ENCODE assay signal across 23 cellular contexts in the genomic region with DNA sequence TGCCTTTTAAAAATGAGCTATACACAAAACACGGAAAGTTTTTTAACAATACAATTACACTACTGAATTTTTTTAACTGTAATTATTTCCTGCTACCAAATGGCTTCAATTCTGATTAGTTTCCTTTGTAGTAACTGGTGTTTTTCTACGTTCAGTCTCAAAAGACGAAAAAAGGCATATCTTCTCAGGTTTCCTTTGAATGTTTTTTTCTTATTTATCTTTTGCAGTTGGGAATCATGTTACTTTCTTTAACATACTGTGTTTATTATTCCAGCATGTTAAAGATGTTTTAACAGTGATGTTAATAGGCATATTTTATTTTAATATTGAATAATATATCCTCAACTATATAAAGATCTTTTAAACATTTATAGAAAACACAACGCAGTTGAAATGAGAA.
"Had no signal": no experiment of that assay in that cellular context is flagged by ENCODE, and none has a peak within 500 bp of the region (broad histone marks: within the 10 kb centered on the region; RNA-seq: fewer than 3 reads in every experiment).

No MANE protein-coding gene starts in this region.

- H3K27me3 ChIP-seq: colonic mucosa, hepatocyte, neural progenitor cell, ovary, right atrium auricular region, sigmoid colon, stomach, transverse colon had no signal

- DNase-seq: colonic mucosa; dermis blood vessel endothelial cell; erythroblast; foreskin melanocyte; head of caudate nucleus; left colon; mesendoderm; mucosa of descending colon; natural killer cell; nucleus accumbens; ovary; sigmoid colon; stimulated activated CD4-positive, alpha-beta T cell treated with anti-CD3 and anti-CD28 coated beads, Interleukin-12 subunit alpha, Interleukin-12 subunit beta, amount 100 ng/mL, for 4 hours; stimulated activated naive CD4-positive, alpha-beta T cell; stomach; substantia nigra; transverse colon had no signal

- ATAC-seq: mucosa of descending colon, natural killer cell had no signal

- FAIRE-seq: endothelial cell of umbilical vein had no signal

- H3K36me3 Mint-ChIP-seq: natural killer cell had no signal

- H3K4me3 Mint-ChIP-seq: natural killer cell, neural progenitor cell had no signal

- H3K9me3 Mint-ChIP-seq: neural progenitor cell had no signal

- H3K9me3 ChIP-seq: colonic mucosa, mucosa of descending colon, ovary, right atrium auricular region, sigmoid colon, stomach, thoracic aorta, transverse colon had no signal

- H3K36me3 ChIP-seq: colonic mucosa, neural progenitor cell, ovary, right atrium auricular region, stomach, thoracic aorta, transverse colon had no signal

- H3K27ac ChIP-seq: colonic mucosa, hepatocyte, neural progenitor cell, ovary, right atrium auricular region, sigmoid colon, skin epidermis, stomach, thoracic aorta, transverse colon had no signal

- H3K4me3 ChIP-seq: colonic mucosa, hepatocyte, mucosa of descending colon, neural progenitor cell, ovary, right atrium auricular region, sigmoid colon, skin epidermis, stomach, thoracic aorta, transverse colon had no signal

- H3K4me1 Mint-ChIP-seq: natural killer cell, neural progenitor cell had no signal

- H3K4me1 ChIP-seq: colonic mucosa, right atrium auricular region, sigmoid colon, stomach, transverse colon had no signal

- H3K27ac Mint-ChIP-seq: natural killer cell, neural progenitor cell had no signal
